8 cellular contexts compared by ENCODE assay signal in genomic region chr7:137882261-137882668, GRCh38. TPM values are rescaled to one million over a fixed set of nuclear protein-coding genes. Genes with fewer than 3 reads are reported as not detected.
DNase-seq lines count a peak whose midpoint lies in the region; ATAC-seq, FAIRE-seq and TF ChIP-seq lines count a peak whose summit lies in the region.

No MANE protein-coding gene starts in this region.

- FAIRE-seq in GM19239 (lab: Jason Lieb, UNC), result no peak

- peak; percentile 99 for DNase-seq in A172 (ENCODE audit: low spot score)
- DNase-seq in SJSA1 (ENCODE audit: low read depth in 1 of 2, low spot score in 2 of 2), result peak; percentile 85 to 91
- peak; percentile 90 for DNase-seq in fibroblast of villous mesenchyme (ENCODE audit: low read depth)
- DNase-seq in GM19239 (ENCODE audit: insufficient read length, low spot score), result no peak
- DNase-seq in substantia nigra (lab: John Stamatoyannopoulos, UW), result no peak
- no peak for DNase-seq in SK-N-DZ (ENCODE audit: low spot score)

- H3K9me3 ChIP-seq in SJSA1 (replicated peaks), result no peaks in the 10 kb centered on the region

- peaks cover 50% of the 10 kb centered on the region for H3K4me1 ChIP-seq in SJSA1 (replicated peaks)

- no peaks in the 10 kb centered on the region for H3K27me3 ChIP-seq in SJSA1 (replicated peaks)

- H3K36me3 ChIP-seq in SJSA1, result peaks cover 59% of the 10 kb centered on the region

- H3K4me3 ChIP-seq in SJSA1 (no peak overlapping the region), fibroblast of villous mesenchyme (ENCODE audit: low read depth, low read length) (no peak overlapping the region)

- no peak for TF ChIP-seq CTCF in fibroblast of villous mesenchyme (IDR thresholded peaks at IDR 0.05; ENCODE audit: insufficient read depth, low read depth, low read length)

- peak overlapping the region; percentile 59 for H3K27ac ChIP-seq in SJSA1
- no peak overlapping the region for H3K27ac ChIP-seq in substantia nigra (ENCODE audit: low read depth, low read length, poor library complexity, severe bottlenecking)

- ATAC-seq in GM18520 (IDR thresholded peaks at IDR 0.05; ENCODE audit: unreplicated experiment) (peak; percentile 85), HG02938 (IDR thresholded peaks at IDR 0.05; ENCODE audit: unreplicated experiment) (peak; percentile 96)

RNA-seq across cellular contexts. Expression of gene DGKI, which starts 35.5 kb away (rescaled TPM):
- total RNA-seq in A172 (2014; rRNA removed; shearing (Covaris generic)), result 0.29 and 1.1 TPM in 2 replicates
- 1.6 and 2.9 TPM in 2 replicates for total RNA-seq in SJSA1 (2014; rRNA removed; shearing (Covaris generic))
- 3.5 and 11.3 TPM in 2 replicates for total RNA-seq in fibroblast of villous mesenchyme
- 7.1 and 8.4 TPM in 2 replicates for polyA plus RNA-seq in SK-N-DZ (2014; cell fraction: cytosol; rRNA removed)
- polyA plus RNA-seq in SK-N-DZ (2014; cell fraction: nucleus; rRNA removed), result 9.7 and 13.1 TPM in 2 replicates

Comparison
In these comparisons a context has a peak if more than half of its experiments do, and no peak if none do; other contexts are left out.
1. DNase-seq: peak in A172 (single experiment), SJSA1 (2 of 2) and fibroblast of villous mesenchyme (single experiment); none in GM19239 (single experiment), substantia nigra (0 of 49) and SK-N-DZ (single experiment).